Comparison of ENCODE assay signal across 29 cellular contexts in genomic region chr15:78836333-78836732, GRCh38. TPM values are rescaled to one million over a fixed set of nuclear protein-coding genes. Genes with fewer than 3 reads are reported as not detected.
"Had no signal": no experiment of that assay in that cellular context is flagged by ENCODE, and none has a peak within 500 bp of the region (broad histone marks: within the 10 kb centered on the region; RNA-seq: fewer than 3 reads in every experiment).

No MANE protein-coding gene starts in this region.

- ATAC-seq: naive thymus-derived CD4-positive, alpha-beta T cell; natural killer cell; psoas muscle; right cardiac atrium; sciatic nerve; stimulated activated memory B cell treated with anti-CD40 and anti-IgM and Interleukin-4, amounts not matched to agents 10 μg/mL and 1 μg/mL and 100 μg/mL, for 72 hours; stimulated activated naive CD8-positive, alpha-beta T cell treated with anti-CD3 and anti-CD28 coated beads, Interleukin-15, amount 100 ng/mL, for 72 hours; stimulated activated naive CD8-positive, alpha-beta T cell treated with anti-CD3 and anti-CD28 coated beads, Interleukin-15, Interleukin-2, amounts not matched to agents 100 U/mL and 50 U/mL, for 24 hours; upper lobe of right lung had no signal

- H3K27me3 ChIP-seq: ovary, testis, tibial artery, transverse colon, uterus had no signal

- H2AFZ ChIP-seq: parathyroid adenoma had no signal

- H3K4me3 ChIP-seq: ovary, psoas muscle, skin epidermis, smooth muscle cell, spleen, suprapubic skin, testis, tibial artery, transverse colon, upper lobe of right lung, uterus had no signal

- H3K79me2 ChIP-seq: parathyroid adenoma had no signal

- DNase-seq: naive thymus-derived CD4-positive, alpha-beta T cell; natural killer cell; nephron progenitor cell; occipital lobe; ovary; posterior cingulate gyrus; psoas muscle; right cardiac atrium; spleen; stimulated activated CD4-positive, alpha-beta T cell treated with anti-CD3 and anti-CD28 coated beads, Interleukin-12 subunit alpha, Interleukin-12 subunit beta, amount 100 ng/mL, for 4 hours; stimulated activated CD4-positive, alpha-beta T cell treated with anti-CD3 and anti-CD28 coated beads, Interleukin-1b, Interleukin-23, amount 100 ng/mL, for 48 hours; stimulated activated CD4-positive, alpha-beta T cell treated with anti-CD3 and anti-CD28 coated beads, Interleukin-4, amount 100 ng/mL, for 1 hour; stimulated activated CD4-positive, alpha-beta T cell treated with anti-CD3 and anti-CD28 coated beads, Interleukin-4, amount 100 ng/mL, for 4 hours; stimulated activated CD8-positive, alpha-beta memory T cell treated with anti-CD3 and anti-CD28 coated beads, Interleukin-4, amount 100 ng/mL, for 48 hours; stimulated activated naive CD4-positive, alpha-beta T cell; stimulated activated naive CD8-positive, alpha-beta T cell treated with anti-CD3 and anti-CD28 coated beads, Interleukin-15, amount 100 ng/mL, for 72 hours; stimulated activated naive CD8-positive, alpha-beta T cell treated with anti-CD3 and anti-CD28 coated beads, Interleukin-15, Interleukin-2, amounts not matched to agents 100 U/mL and 50 U/mL, for 24 hours; substantia nigra; testis; tibial artery; transverse colon; upper lobe of right lung; uterus had no signal

- H3K9ac ChIP-seq: parathyroid adenoma had no signal

- H3K9me3 ChIP-seq: ovary, psoas muscle, spleen, suprapubic skin, testis, tibial artery, transverse colon, upper lobe of right lung, uterus had no signal

- H3K4me2 ChIP-seq: smooth muscle cell had no signal

- H3K27ac ChIP-seq: ovary, parathyroid adenoma, psoas muscle, skin epidermis, spleen, suprapubic skin, testis, tibial artery, transverse colon, upper lobe of right lung, uterus had no signal

- H3K36me3 ChIP-seq: ovary, spleen, suprapubic skin, tibial artery, transverse colon, upper lobe of right lung, uterus had no signal

- H3K4me1 ChIP-seq: parathyroid adenoma, psoas muscle, suprapubic skin, testis, transverse colon, upper lobe of right lung, uterus had no signal

RNA-seq across cellular contexts. Expression of gene ADAMTS7, which starts 25.1 kb away (rescaled TPM):
- polyA plus RNA-seq: naive thymus-derived CD4-positive, alpha-beta T cell had no signal
